Comparison of ENCODE assay signal across 31 cellular contexts in the genomic region with DNA sequence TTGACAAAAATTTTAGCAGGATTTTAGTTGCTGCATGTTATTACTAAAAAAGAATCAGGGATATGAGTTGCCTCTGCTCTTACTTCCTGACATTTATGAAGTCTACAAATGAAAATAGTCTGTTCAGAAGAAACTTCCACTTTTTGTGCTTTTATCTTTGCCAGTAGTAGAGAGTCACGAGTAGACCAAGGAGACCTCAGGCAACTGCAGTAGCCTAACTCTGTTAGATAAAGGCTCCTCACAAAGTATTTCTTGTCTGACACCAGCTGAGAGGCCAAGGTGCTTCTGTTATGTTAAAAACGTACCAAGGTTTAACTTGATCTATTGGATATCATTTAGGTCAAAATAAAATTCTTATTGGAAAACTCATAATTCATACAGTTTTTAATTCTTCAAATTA.
DNase-seq lines count a peak whose midpoint lies in the region; ATAC-seq, FAIRE-seq and TF ChIP-seq lines count a peak whose summit lies in the region.
"Had no signal": no experiment of that assay in that cellular context is flagged by ENCODE, and none has a peak within 500 bp of the region (broad histone marks: within the 10 kb centered on the region; RNA-seq: fewer than 3 reads in every experiment).

No MANE protein-coding gene starts in this region.

- dilution Hi-C loops in endothelial cell of umbilical vein (cut with MboI; ENCODE audit: extremely low pct_ligation_motif_present, low sequenced_read_pairs), result no loop called here

- H3K9ac ChIP-seq in SK-N-MC (ENCODE audit: insufficient read length), result no peak overlapping the region
- H3K9ac ChIP-seq in endothelial cell of umbilical vein (replicated peaks; ENCODE audit: extremely low read depth, insufficient read depth, low read length), result no peak overlapping the region
- no peak overlapping the region for H3K9ac ChIP-seq in kidney (ENCODE audit: low read length in 2 of 2)

- H3K79me2 ChIP-seq in endothelial cell of umbilical vein (ENCODE audit: control insufficient read depth, insufficient read depth, low read length), result no peaks in the 10 kb centered on the region

- H3K4me3 Mint-ChIP-seq in neural crest cell, result peak overlapping the region; percentile 49
- H3K4me3 Mint-ChIP-seq: activated naive CD8-positive, alpha-beta T cell treated with anti-CD3 and anti-CD28 coated beads for 36 hours; stimulated activated naive B cell treated with anti-CD40 and anti-IgM and Interleukin-4, amounts not matched to agents 10 μg/mL and 1 μg/mL and 100 μg/mL, for 72 hours had no signal

- ATAC-seq in HG03432 (IDR thresholded peaks at IDR 0.05; ENCODE audit: unreplicated experiment), result no peak
- ATAC-seq: stimulated activated naive B cell treated with anti-CD40 and anti-IgM and Interleukin-4, amounts not matched to agents 10 μg/mL and 1 μg/mL and 100 μg/mL, for 72 hours had no signal

- FAIRE-seq in endothelial cell of umbilical vein (lab: Jason Lieb, UNC) (no peak), kidney (lab: Jason Lieb, UNC) (no peak)
- FAIRE-seq: astrocyte had no signal

- H3K9me1 ChIP-seq in endothelial cell of umbilical vein (replicated peaks; ENCODE audit: control insufficient read depth, extremely low read depth, insufficient read depth, low read length), result no peaks in the 10 kb centered on the region

- POLR2A ChIA-PET in endothelial cell of umbilical vein (lab: Charles Lee), result no interaction called here

- H3K27ac ChIP-seq in SK-N-MC (0 out of 2 replicates have a peak overlapping the region, but pooled peaks have one; percentile 2), endothelial cell of umbilical vein (ENCODE audit: insufficient read depth, low read depth, low read length) (no peak overlapping the region), kidney (ENCODE audit: low read depth in 2 of 2, low read length in 2 of 2) (no peak overlapping the region)
- H3K27ac ChIP-seq: C4-2B had no signal

- H4K20me1 ChIP-seq in endothelial cell of umbilical vein (replicated peaks; ENCODE audit: control insufficient read depth, extremely low read depth, insufficient read depth, low read length), result no peaks in the 10 kb centered on the region

- no peaks in the 10 kb centered on the region for H3K36me3 Mint-ChIP-seq in neural crest cell (ENCODE audit: low read depth)
- H3K36me3 Mint-ChIP-seq: activated naive CD8-positive, alpha-beta T cell treated with anti-CD3 and anti-CD28 coated beads for 36 hours; stimulated activated naive B cell treated with anti-CD40 and anti-IgM and Interleukin-4, amounts not matched to agents 10 μg/mL and 1 μg/mL and 100 μg/mL, for 72 hours had no signal

- H3K4me1 Mint-ChIP-seq in neural crest cell, result peaks cover 63% of the 10 kb centered on the region
- H3K4me1 Mint-ChIP-seq: activated naive CD8-positive, alpha-beta T cell treated with anti-CD3 and anti-CD28 coated beads for 36 hours; stimulated activated naive B cell treated with anti-CD40 and anti-IgM and Interleukin-4, amounts not matched to agents 10 μg/mL and 1 μg/mL and 100 μg/mL, for 72 hours had no signal

- peak; percentile 45 to 71 for DNase-seq in Kasumi-1 (lab: John Stamatoyannopoulos, UW)
- DNase-seq in SK-N-MC (ENCODE audit: low read depth, low spot score), result no peak
- DNase-seq in endothelial cell of umbilical vein (ENCODE audit: low read depth, low spot score), result peak; percentile 17
- no peak for DNase-seq in neural crest cell (ENCODE audit: low read depth, low spot score)
- no peak for DNase-seq in NCI-H1930 (lab: John Stamatoyannopoulos, UW)
- no peak for DNase-seq in posterior vena cava (ENCODE audit: low spot score)
- DNase-seq in kidney, result no peak
- DNase-seq: activated CD4-positive, alpha-beta T cell treated with anti-CD3 and anti-CD28 coated beads for 4 hours; activated CD8-positive, alpha-beta memory T cell treated with anti-CD3 and anti-CD28 coated beads for 24 hours; activated effector memory CD4-positive, alpha-beta T cell treated with anti-CD3 and anti-CD28 coated beads, Interleukin-2, amount 50 U/mL, for 16 hours; activated naive CD8-positive, alpha-beta T cell treated with anti-CD3 and anti-CD28 coated beads for 36 hours; central memory CD4-positive, alpha-beta T cell; dermis blood vessel endothelial cell; DMS79 treated with DMSO at 0.1 percent for 48 hours; GF-D8; islet precursor cell; Karpas-422; NCI-H1436 treated with DMSO at 0.1 percent for 48 hours; NCI-H524; NK-92 treated with Interleukin-12 subunit alpha and Interleukin-12 subunit beta, amount 100 ng/mL, for 24 hours; Peyer's patch; stimulated activated CD4-positive, alpha-beta T cell treated with anti-CD3 and anti-CD28 coated beads, Interleukin-15, amount 100 ng/mL, for 24 hours; stimulated activated naive B cell treated with anti-CD40 and anti-IgM and Interleukin-4, amounts not matched to agents 10 μg/mL and 1 μg/mL and 100 μg/mL, for 72 hours; T-helper 1 cell had no signal

- H3K9me3 ChIP-seq in SK-N-MC (ENCODE audit: low read depth, low read length), result no peaks in the 10 kb centered on the region
- no peaks in the 10 kb centered on the region for H3K9me3 ChIP-seq in endothelial cell of umbilical vein (replicated peaks; ENCODE audit: control insufficient read depth, insufficient read depth, low read length)
- no peaks in the 10 kb centered on the region for H3K9me3 ChIP-seq in kidney (ENCODE audit: control insufficient read depth in 1 of 2, low read length in 2 of 2)
- H3K9me3 ChIP-seq: Peyer's patch, SJCRH30, vagina had no signal

- peaks cover 25% of the 10 kb centered on the region for H3K4me1 ChIP-seq in endothelial cell of umbilical vein (ENCODE audit: control insufficient read depth, extremely low read depth, insufficient read depth, low read length)
- H3K4me1 ChIP-seq in kidney (ENCODE audit: control insufficient read depth in 1 of 2, insufficient read depth in 1 of 2, low read depth in 1 of 2, low read length in 2 of 2), result peaks cover 0 to 2% of the 10 kb centered on the region in 2 donors
- H3K4me1 ChIP-seq: Peyer's patch had no signal

- H3K4me2 ChIP-seq in endothelial cell of umbilical vein (ENCODE audit: insufficient read depth, low read length), result no peak overlapping the region

- no TSS peak for BruUV-seq in endothelial cell of umbilical vein (replicated peaks; lab: Mats Ljungman, UMichigan)

- H3K4me3 ChIP-seq in SK-N-MC (no peak overlapping the region), endothelial cell of umbilical vein (replicated peaks in 1 of 3; ENCODE audit: insufficient read depth in 1 of 3, low read depth in 1 of 3, low read length in 3 of 3) (no peak overlapping the region), kidney (ENCODE audit: low read length in 2 of 2) (no peak overlapping the region)
- H3K4me3 ChIP-seq: lung, Peyer's patch, SJCRH30, vagina had no signal

- TF ChIP-seq POLR2A in endothelial cell of umbilical vein (IDR thresholded peaks at IDR 0.05; ENCODE audit: low read depth, low read length), result no peak

- H3K36me3 ChIP-seq in SK-N-MC (ENCODE audit: insufficient read depth, low read length) (no peaks in the 10 kb centered on the region), endothelial cell of umbilical vein (ENCODE audit: control insufficient read depth in 2 of 2, extremely low read depth in 1 of 2, insufficient read depth in 2 of 2, low read length in 2 of 2) (no peaks in the 10 kb centered on the region), kidney (ENCODE audit: control insufficient read depth in 1 of 2, insufficient read depth in 2 of 2, low read length in 2 of 2) (no peaks in the 10 kb centered on the region)
- H3K36me3 ChIP-seq: Peyer's patch, SJCRH30, vagina had no signal

- H2AFZ ChIP-seq in endothelial cell of umbilical vein (ENCODE audit: low read depth, low read length), result peak overlapping the region; percentile 27

- TF ChIP-seq CTCF in endothelial cell of umbilical vein (IDR thresholded peaks at IDR 0.05; ENCODE audit: extremely low read depth in 1 of 2, insufficient read depth in 1 of 2, low read depth in 1 of 2, low read length in 2 of 2) (no peak), neural crest cell (conservative IDR thresholded peaks at IDR 0.05) (no peak), kidney (IDR thresholded peaks at IDR 0.05; ENCODE audit: borderline replicate concordance, extremely low read depth, insufficient read depth) (no peak)

- no peaks in the 10 kb centered on the region for H3K9me3 Mint-ChIP-seq in neural crest cell
- H3K9me3 Mint-ChIP-seq: activated naive CD8-positive, alpha-beta T cell treated with anti-CD3 and anti-CD28 coated beads for 36 hours had no signal

- CTCF ChIA-PET in endothelial cell of umbilical vein (lab: Charles Lee), result no interaction called here

- H3K27me3 ChIP-seq in endothelial cell of umbilical vein (ENCODE audit: control insufficient read depth in 2 of 2, insufficient read depth in 2 of 2, low read length in 2 of 2), result no peaks in the 10 kb centered on the region
- H3K27me3 ChIP-seq: Peyer's patch, SJCRH30, vagina had no signal

- peak overlapping the region; percentile 57 for H3K27ac Mint-ChIP-seq in neural crest cell (ENCODE audit: unreplicated experiment)
- H3K27ac Mint-ChIP-seq: activated naive CD8-positive, alpha-beta T cell treated with anti-CD3 and anti-CD28 coated beads for 36 hours; progenitor cell of endocrine pancreas; stimulated activated naive B cell treated with anti-CD40 and anti-IgM and Interleukin-4, amounts not matched to agents 10 μg/mL and 1 μg/mL and 100 μg/mL, for 72 hours had no signal

- intact Hi-C loops in endothelial cell of umbilical vein (cut with micrococcal nuclease) (no loop called here), posterior vena cava (cut with DNase I) (no loop called here), kidney (cut with DNase I) (no loop called here)

- H3K27me3 Mint-ChIP-seq in neural crest cell (ENCODE audit: low read depth), result no peaks in the 10 kb centered on the region
- H3K27me3 Mint-ChIP-seq: activated naive CD8-positive, alpha-beta T cell treated with anti-CD3 and anti-CD28 coated beads for 36 hours; progenitor cell of endocrine pancreas; stimulated activated naive B cell treated with anti-CD40 and anti-IgM and Interleukin-4, amounts not matched to agents 10 μg/mL and 1 μg/mL and 100 μg/mL, for 72 hours had no signal

TF ChIP-seq in endothelial cell of umbilical vein, 7 proteins besides CTCF, POLR2A, EP300 and RAD21:
- TF ChIP-seq JUN (IDR thresholded peaks at IDR 0.05; ENCODE audit: borderline replicate concordance, insufficient read depth, insufficient read length, low read depth) (no peak), GATA2 (IDR thresholded peaks at IDR 0.05; ENCODE audit: insufficient read depth, insufficient read length, low read depth, low read length) (no peak), EZH2 (IDR thresholded peaks at IDR 0.05; ENCODE audit: borderline replicate concordance, low read depth, low read length, severe bottlenecking) (no peak), FOS (IDR thresholded peaks at IDR 0.05; ENCODE audit: borderline replicate concordance, insufficient read depth, low read length) (no peak), MYC (IDR thresholded peaks at IDR 0.05; ENCODE audit: low read depth, low read length) (no peak), MAX (IDR thresholded peaks at IDR 0.05; ENCODE audit: insufficient read depth, insufficient read length) (no peak), POLR2AphosphoS5 (IDR thresholded peaks at IDR 0.05; ENCODE audit: insufficient read depth, low read depth, low read length) (no peak)

Comparison
In these comparisons a context has a peak if more than half of its experiments do, and no peak if none do; other contexts are left out.
1. DNase-seq: peak in Kasumi-1 (2 of 2) and endothelial cell of umbilical vein (single experiment); none in SK-N-MC (single experiment), neural crest cell (single experiment), NCI-H1930 (0 of 2), posterior vena cava (single experiment) and kidney (single experiment).